Comparison of ENCODE assay signal across 20 cellular contexts in genomic region chr20:34016736-34017135, GRCh38. TPM values are rescaled to one million over a fixed set of nuclear protein-coding genes. Genes with fewer than 3 reads are reported as not detected.
A peak's percentile ranks its signal among the peaks of the same experiment; 100 is the strongest.
DNase-seq lines count a peak whose midpoint lies in the region; ATAC-seq and TF ChIP-seq lines count a peak whose summit lies in the region.
"Had no signal": no experiment of that assay in that cellular context is flagged by ENCODE, and none has a peak within 500 bp of the region (broad histone marks: within the 10 kb centered on the region; RNA-seq: fewer than 3 reads in every experiment).

No MANE protein-coding gene starts in this region.

- H3K4me2 ChIP-seq in IMR-90 (ENCODE audit: low read depth, low read length), result no peak overlapping the region

- intact Hi-C loops in IMR-90 (cut with micrococcal nuclease), result no loop called here

- no peak overlapping the region for H4K91ac ChIP-seq in IMR-90 (ENCODE audit: insufficient read depth, low read depth, low read length)

- no peak overlapping the region for H2BK20ac ChIP-seq in IMR-90 (ENCODE audit: low read depth, low read length)

- H2BK15ac ChIP-seq in IMR-90 (ENCODE audit: low read depth, low read length), result no peak overlapping the region

- H3K27ac Mint-ChIP-seq in CD4-positive, CD25-positive, alpha-beta regulatory T cell, result peak overlapping the region; percentile 48 to 81 (median 74)
- peak overlapping the region; percentile 23 for H3K27ac Mint-ChIP-seq in activated T-helper 17 cell treated with anti-CD3 and anti-CD28 coated beads, Interleukin-2, amount 50 U/mL, for 72 hours

- no peak for ATAC-seq in CD4-positive, CD25-positive, alpha-beta regulatory T cell (ENCODE audit: low read depth in 2 of 2)
- ATAC-seq in IMR-90 (ENCODE audit: low read depth) (no peak), GM21390 (IDR thresholded peaks at IDR 0.05; ENCODE audit: unreplicated experiment) (no peak), GM19397 (IDR thresholded peaks at IDR 0.05; ENCODE audit: unreplicated experiment) (no peak)
- no peak for ATAC-seq in activated T-helper 17 cell treated with anti-CD3 and anti-CD28 coated beads, Interleukin-2, amount 50 U/mL, for 72 hours (replicated peaks)
- ATAC-seq: gastroesophageal sphincter had no signal

- H4K8ac ChIP-seq in IMR-90 (ENCODE audit: low read depth in 2 of 2, low read length in 2 of 2), result no peak overlapping the region

- no peak overlapping the region for H3K23ac ChIP-seq in IMR-90 (ENCODE audit: low read depth, low read length)

- H4K5ac ChIP-seq in IMR-90 (ENCODE audit: low read depth, low read length), result no peak overlapping the region

- H4K20me1 ChIP-seq in IMR-90 (ENCODE audit: insufficient read depth, low read length), result peaks cover 88% of the 10 kb centered on the region

- H3K27me3 ChIP-seq in CD4-positive, CD25-positive, alpha-beta regulatory T cell (ENCODE audit: control insufficient read depth, insufficient read depth, low read length), result no peaks in the 10 kb centered on the region
- H3K27me3 ChIP-seq in IMR-90 (ENCODE audit: control insufficient read depth, insufficient read depth, low read length), result no peaks in the 10 kb centered on the region
- no peaks in the 10 kb centered on the region for H3K27me3 ChIP-seq in liver (ENCODE audit: control insufficient read depth in 4 of 4, insufficient read depth in 4 of 4, low read length in 3 of 4)
- H3K27me3 ChIP-seq: esophagus squamous epithelium, gastroesophageal sphincter, sigmoid colon, SJSA1, tibial artery had no signal

- H3K4me1 Mint-ChIP-seq in CD4-positive, CD25-positive, alpha-beta regulatory T cell, result peaks cover 36 to 90% (median 79%) of the 10 kb centered on the region in 4 donors
- peaks cover 67% of the 10 kb centered on the region for H3K4me1 Mint-ChIP-seq in activated T-helper 17 cell treated with anti-CD3 and anti-CD28 coated beads, Interleukin-2, amount 50 U/mL, for 72 hours

- dilution Hi-C loops in IMR-90 (cut with HindIII; ENCODE audit: low sequenced_read_pairs, unreplicated experiment), result no loop called here

- no peak overlapping the region for H2BK120ac ChIP-seq in IMR-90 (ENCODE audit: low read depth, low read length)

- H3K27ac ChIP-seq in CD4-positive, CD25-positive, alpha-beta regulatory T cell (ENCODE audit: insufficient read depth, low read length, poor library complexity, severe bottlenecking), result no peak overlapping the region
- H3K27ac ChIP-seq in IMR-90 (ENCODE audit: insufficient read depth, low read length) (no peak overlapping the region), liver (ENCODE audit: low read depth in 1 of 2, low read length in 2 of 2) (no peak overlapping the region)
- H3K27ac ChIP-seq: esophagus squamous epithelium, gastroesophageal sphincter, sigmoid colon, SJSA1 had no signal

- peaks cover 45 to 81% of the 10 kb centered on the region in 2 experiments for H3K79me1 ChIP-seq in IMR-90 (ENCODE audit: low read depth in 1 of 2, low read length in 2 of 2)

- H3K9me1 ChIP-seq in IMR-90 (ENCODE audit: insufficient read depth, low read length), result peaks cover 39% of the 10 kb centered on the region

- peaks cover 0 to 2% (median 0%) of the 10 kb centered on the region in 7 donors for H3K9me3 Mint-ChIP-seq in CD4-positive, CD25-positive, alpha-beta regulatory T cell
- H3K9me3 Mint-ChIP-seq in activated T-helper 17 cell treated with anti-CD3 and anti-CD28 coated beads, Interleukin-2, amount 50 U/mL, for 72 hours, result no peaks in the 10 kb centered on the region
- H3K9me3 Mint-ChIP-seq: H9, nephron had no signal

- no peak for DNase-seq in CD4-positive, CD25-positive, alpha-beta regulatory T cell
- DNase-seq in IMR-90, result no peak
- no peak for DNase-seq in stimulated activated CD8-positive, alpha-beta memory T cell treated with anti-CD3 and anti-CD28 coated beads, Interleukin-4, amount 100 ng/mL, for 48 hours
- DNase-seq in NCI-H187 treated with DMSO at 0.1 percent for 48 hours (lab: John Stamatoyannopoulos, UW), result no peak
- DNase-seq: activated CD4-positive, alpha-beta T cell treated with anti-CD3 and anti-CD28 coated beads, Interleukin-2, amount 50 U/mL, for 48 hours; amniotic stem cell; esophagus squamous epithelium; H9; mesendoderm; NCI-H1417; sigmoid colon; stimulated activated naive CD4-positive, alpha-beta T cell treated with Interleukin-2 at 50 U/mL for 16 hours; tibial artery had no signal

- H3K4me1 ChIP-seq in CD4-positive, CD25-positive, alpha-beta regulatory T cell (ENCODE audit: control insufficient read depth, insufficient read depth, low read length, poor library complexity, severe bottlenecking), result peaks cover 50% of the 10 kb centered on the region
- H3K4me1 ChIP-seq in IMR-90 (ENCODE audit: control insufficient read depth, insufficient read depth, low read length) (peaks cover 13% of the 10 kb centered on the region), liver (ENCODE audit: control insufficient read depth in 4 of 4, insufficient read depth in 4 of 4, low read length in 3 of 4) (peaks cover 8 to 24% (median 19%) of the 10 kb centered on the region in 4 donors)

- no peak overlapping the region for H3K14ac ChIP-seq in IMR-90 (replicated peaks; ENCODE audit: low read depth, low read length)

- H3K4me3 Mint-ChIP-seq in CD4-positive, CD25-positive, alpha-beta regulatory T cell, result peak overlapping the region in 2 of 4 donors; percentile 28 to 52
- H3K4me3 Mint-ChIP-seq in activated T-helper 17 cell treated with anti-CD3 and anti-CD28 coated beads, Interleukin-2, amount 50 U/mL, for 72 hours, result no peak overlapping the region
- H3K4me3 Mint-ChIP-seq: H9, nephron had no signal

- WGBS in IMR-90 (ENCODE audit: extremely low coverage in 2 of 2, insufficient read length in 1 of 2), 2 experiments, result 100% methylated on average over 1 of the region's 5 CpGs; no CpG with 5 or more reads in 1 of the 2 experiments
- WGBS in liver, result 27% methylated on average over 5 of the region's 5 CpGs

- peaks cover 5% of the 10 kb centered on the region for H3K36me3 ChIP-seq in CD4-positive, CD25-positive, alpha-beta regulatory T cell (ENCODE audit: control insufficient read depth, insufficient read depth, low read length)
- no peaks in the 10 kb centered on the region for H3K36me3 ChIP-seq in IMR-90 (ENCODE audit: control insufficient read depth, insufficient read depth, low read length)
- no peaks in the 10 kb centered on the region for H3K36me3 ChIP-seq in liver (ENCODE audit: control insufficient read depth in 4 of 4, insufficient read depth in 3 of 4, low read depth in 1 of 4, low read length in 3 of 4)
- H3K36me3 ChIP-seq: esophagus squamous epithelium, gastroesophageal sphincter, sigmoid colon, tibial artery had no signal

- TF ChIP-seq CTCF in IMR-90 (conservative IDR thresholded peaks at IDR 0.05; ENCODE audit: low read depth, low read length), result no peak
- no peak for TF ChIP-seq CTCF in liver (IDR thresholded peaks at IDR 0.05; ENCODE audit: low read depth, low read length, missing input control)

- CTCF ChIA-PET in IMR-90 (lab: Yijun Ruan, JAX), result no interaction called here

- no peak overlapping the region for H3K18ac ChIP-seq in IMR-90 (ENCODE audit: low read depth, low read length)

- POLR2A ChIA-PET in IMR-90 (lab: Charles Lee; ENCODE audit: unreplicated experiment), result no interaction called here

- no peak overlapping the region for H3K4ac ChIP-seq in IMR-90 (ENCODE audit: low read depth, low read length)

- H3K9ac ChIP-seq in IMR-90 (ENCODE audit: low read depth, low read length), result no peak overlapping the region
- H3K9ac ChIP-seq in liver (ENCODE audit: low read depth in 1 of 2, low read length in 2 of 2), result no peak overlapping the region

- H3K27me3 Mint-ChIP-seq in CD4-positive, CD25-positive, alpha-beta regulatory T cell, result no peaks in the 10 kb centered on the region
- no peaks in the 10 kb centered on the region for H3K27me3 Mint-ChIP-seq in activated T-helper 17 cell treated with anti-CD3 and anti-CD28 coated beads, Interleukin-2, amount 50 U/mL, for 72 hours

- BruUV-seq in IMR-90 (replicated peaks; lab: Mats Ljungman, UMichigan), result no TSS peak

- H2AFZ ChIP-seq in IMR-90 (replicated peaks; ENCODE audit: low read length, poor library complexity), result no peak overlapping the region

- no peak for TF ChIP-seq POLR2A in IMR-90 (IDR thresholded peaks at IDR 0.05; ENCODE audit: low read depth, low read length)

- no peak overlapping the region for H2AK9ac ChIP-seq in IMR-90 (replicated peaks; ENCODE audit: low read depth, low read length, poor library complexity)

- in situ Hi-C loops in IMR-90 (cut with MboI; ENCODE audit: low sequenced_read_pairs), result no loop called here

- no peak overlapping the region for H3K4me3 ChIP-seq in CD4-positive, CD25-positive, alpha-beta regulatory T cell (ENCODE audit: low read depth, low read length)
- H3K4me3 ChIP-seq in IMR-90 (ENCODE audit: insufficient read depth, low read depth, low read length) (no peak overlapping the region), liver (ENCODE audit: low read depth in 1 of 3, low read length in 3 of 3) (no peak overlapping the region)
- H3K4me3 ChIP-seq: esophagus squamous epithelium, gastroesophageal sphincter, sigmoid colon, SJSA1, tibial artery had no signal

- H3K36me3 Mint-ChIP-seq in CD4-positive, CD25-positive, alpha-beta regulatory T cell, result no peaks in the 10 kb centered on the region
- H3K36me3 Mint-ChIP-seq in activated T-helper 17 cell treated with anti-CD3 and anti-CD28 coated beads, Interleukin-2, amount 50 U/mL, for 72 hours (ENCODE audit: low read depth), result no peaks in the 10 kb centered on the region

- TF ChIP-seq RAD21 in IMR-90 (IDR thresholded peaks at IDR 0.05; ENCODE audit: low read length), result no peak
- TF ChIP-seq RAD21 in liver (IDR thresholded peaks at IDR 0.05), result peak in 1 of 2 donors; percentile 15

- no peak overlapping the region for H2BK5ac ChIP-seq in IMR-90 (ENCODE audit: low read depth, low read length, poor library complexity, severe bottlenecking)

- H2AK5ac ChIP-seq in IMR-90 (ENCODE audit: low read depth, low read length), result peak overlapping the region; percentile 39

- H3K56ac ChIP-seq in IMR-90 (ENCODE audit: extremely low read depth, insufficient read depth, low read length), result no peak overlapping the region

- no peaks in the 10 kb centered on the region for H3K9me3 ChIP-seq in CD4-positive, CD25-positive, alpha-beta regulatory T cell (ENCODE audit: control insufficient read depth in 2 of 2, low read length in 2 of 2)
- H3K9me3 ChIP-seq in IMR-90 (ENCODE audit: control insufficient read depth, insufficient read depth, low read length) (no peaks in the 10 kb centered on the region), liver (ENCODE audit: control insufficient read depth in 4 of 4, low read length in 3 of 4) (no peaks in the 10 kb centered on the region)
- H3K9me3 ChIP-seq: gastroesophageal sphincter, sigmoid colon, tibial artery had no signal

TF ChIP-seq in liver, 16 proteins besides CTCF, POLR2A, EP300 and RAD21 (continues in another document):
- TF ChIP-seq TAF1 (conservative IDR thresholded peaks at IDR 0.05), result no peak
- TF ChIP-seq JUND (IDR thresholded peaks at IDR 0.05), result no peak

RNA-seq across cellular contexts. Expression of gene RALY, which starts 23.0 kb away (rescaled TPM):
- total RNA-seq in CD4-positive, CD25-positive, alpha-beta regulatory T cell, result 170 TPM
- 100 to 1,000 TPM; 160 to 216 (median 194) TPM for polyA plus RNA-seq in CD4-positive, CD25-positive, alpha-beta regulatory T cell
- total RNA-seq in IMR-90 (2012; rRNA removed) (45.8 and 46.2 TPM in 2 replicates), liver (10 to 100 TPM; 23.1 to 47.4 TPM)
- polyA plus RNA-seq in IMR-90 (2012; rRNA removed) (115 and 123 TPM in 2 replicates), liver (10 to 100 TPM; 25.0 to 41.6 TPM)
- 145 and 250 TPM in 2 replicates for polyA plus RNA-seq in IMR-90 (2012; cell fraction: cytosol; rRNA removed)
- polyA plus RNA-seq in IMR-90 (2012; cell fraction: nucleus; rRNA removed; ENCODE audit: low replicate concordance), result 72.9 and 111 TPM in 2 replicates
- 100 to 1,000 TPM; 112 to 142 TPM for total RNA-seq in activated T-helper 17 cell treated with anti-CD3 and anti-CD28 coated beads, Interleukin-2, amount 50 U/mL, for 72 hours
